ENCODE assay signal across 9 cellular contexts in the genomic region with DNA sequence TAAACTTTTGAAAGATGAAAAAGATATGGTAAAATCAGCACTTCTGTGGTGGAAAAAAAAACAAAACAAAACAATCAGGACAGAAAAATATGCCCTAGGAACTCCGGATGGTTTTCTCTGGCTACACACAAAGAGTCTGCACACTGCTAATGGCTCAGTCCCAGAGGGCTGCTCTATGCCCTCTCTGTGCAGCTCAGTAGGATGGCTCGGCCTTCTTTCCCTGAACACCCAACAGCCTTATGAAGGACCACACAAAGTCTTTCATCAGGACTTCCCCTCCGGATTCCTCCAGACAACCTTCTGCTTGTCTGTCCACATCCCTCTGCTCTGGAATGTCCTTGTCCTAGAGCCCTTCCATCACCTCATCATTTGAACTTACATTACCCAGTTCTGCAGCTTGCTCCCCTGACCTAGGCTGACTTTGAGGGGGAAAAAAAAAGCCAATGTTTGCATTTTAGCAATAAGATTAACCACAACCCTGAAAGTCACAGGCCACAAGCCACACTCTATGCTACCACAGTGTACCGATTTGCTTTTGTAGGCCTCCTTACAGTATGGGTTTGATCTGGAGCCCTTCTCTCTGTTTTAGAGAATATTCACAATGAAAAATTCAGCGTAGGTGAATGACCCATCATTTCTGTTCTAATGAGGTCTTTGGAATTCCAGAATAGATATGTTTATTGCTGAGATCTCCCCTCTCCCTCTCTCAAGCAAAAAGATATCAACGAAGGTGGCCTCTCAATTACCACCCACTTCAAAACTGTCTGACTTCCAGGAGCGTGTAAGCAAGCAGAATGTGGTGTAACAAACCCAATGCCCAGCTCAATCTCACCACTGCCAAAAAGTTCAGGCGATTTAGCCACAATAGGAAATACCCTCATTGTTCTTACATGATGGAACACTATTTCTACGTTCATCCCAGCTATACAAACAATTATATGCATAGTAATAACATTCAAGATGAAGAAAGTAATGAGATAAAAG.
DNase-seq lines count a peak whose midpoint lies in the region; ATAC-seq and TF ChIP-seq lines count a peak whose summit lies in the region.
"Had no signal": no experiment of that assay in that cellular context is flagged by ENCODE, and none has a peak within 500 bp of the region (broad histone marks: within the 10 kb centered on the region; RNA-seq: fewer than 3 reads in every experiment).

No MANE protein-coding gene starts in this region.

- intact Hi-C loops in left colon (cut with DNase I, micrococcal nuclease), result no loop called here

- peaks cover 38% of the 10 kb centered on the region for H3K36me3 Mint-ChIP-seq in activated T-cell treated with anti-CD3 and anti-CD28 coated beads, Interleukin-2, amount 50 U/mL, for 24 hours (ENCODE audit: low read depth)
- H3K36me3 Mint-ChIP-seq in HFFc6 (ENCODE audit: low read depth), result peaks cover 7% of the 10 kb centered on the region; the same call in 1 of the 2 replicates

- ATAC-seq in GM19043 (IDR thresholded peaks at IDR 0.05; ENCODE audit: low read depth, unreplicated experiment) (peak; percentile 89), HG02938 (IDR thresholded peaks at IDR 0.05; ENCODE audit: unreplicated experiment) (peak; percentile 89), left colon (no peak)
- ATAC-seq: left lobe of liver had no signal

- H3K9me3 Mint-ChIP-seq in activated T-cell treated with anti-CD3 and anti-CD28 coated beads, Interleukin-2, amount 50 U/mL, for 24 hours, result peaks cover 28% of the 10 kb centered on the region
- H3K9me3 Mint-ChIP-seq in HFFc6, result 0 out of 2 replicates have a peak, but pooled peaks cover 3% of the 10 kb centered on the region

- DNase-seq in GM10266 (ENCODE audit: extremely low spot score) (peak; percentile 45), NCI-H2081 treated with DMSO at 0.1 percent for 48 hours (lab: John Stamatoyannopoulos, UW) (no peak), left colon (no peak), HFFc6 (no peak), Ammon's horn (ENCODE audit: low spot score) (no peak)
- DNase-seq in activated T-cell treated with anti-CD3 and anti-CD28 coated beads, Interleukin-2, amount 50 U/mL, for 24 hours, result no peak

- no peak overlapping the region for H3K4me3 Mint-ChIP-seq in activated T-cell treated with anti-CD3 and anti-CD28 coated beads, Interleukin-2, amount 50 U/mL, for 24 hours
- H3K4me3 Mint-ChIP-seq in HFFc6, result no peak overlapping the region

- H3K27ac Mint-ChIP-seq in activated T-cell treated with anti-CD3 and anti-CD28 coated beads, Interleukin-2, amount 50 U/mL, for 24 hours, result peak overlapping the region; percentile 30
- H3K27ac Mint-ChIP-seq in HFFc6, result no peak overlapping the region

- no peaks in the 10 kb centered on the region for H3K27me3 Mint-ChIP-seq in activated T-cell treated with anti-CD3 and anti-CD28 coated beads, Interleukin-2, amount 50 U/mL, for 24 hours
- H3K27me3 Mint-ChIP-seq in HFFc6 (ENCODE audit: insufficient read depth), result no peaks in the 10 kb centered on the region

- H3K4me1 Mint-ChIP-seq in activated T-cell treated with anti-CD3 and anti-CD28 coated beads, Interleukin-2, amount 50 U/mL, for 24 hours (ENCODE audit: low read depth), result peaks cover 52% of the 10 kb centered on the region
- H3K4me1 Mint-ChIP-seq in HFFc6 (ENCODE audit: low read depth), result peaks cover 7% of the 10 kb centered on the region

- TF ChIP-seq CTCF in GM10266 (IDR thresholded peaks at IDR 0.05; ENCODE audit: control insufficient read depth, insufficient read depth, low read depth, missing control alignments) (no peak), HFFc6 (IDR thresholded peaks at IDR 0.05) (no peak)
